In the genomic region with DNA sequence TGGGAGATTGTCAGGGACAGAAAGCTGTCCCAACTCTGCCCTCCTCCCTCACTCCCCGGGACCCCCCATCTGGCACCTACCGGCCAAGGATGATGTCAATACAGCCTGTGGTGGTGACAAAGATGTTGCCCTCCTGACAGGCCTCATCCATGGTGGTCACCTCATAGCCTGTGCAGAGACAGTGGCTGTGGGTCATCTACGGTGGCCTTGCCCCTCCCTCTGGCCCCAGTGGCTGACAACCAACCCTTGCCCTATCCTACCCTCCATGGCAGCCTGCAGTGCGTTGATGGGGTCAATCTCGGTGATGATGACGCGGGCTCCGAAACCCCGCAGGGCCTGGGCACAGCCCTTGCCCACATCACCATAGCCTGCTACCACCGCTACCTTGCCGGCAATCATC, we compare ENCODE assay signal across 24 cellular contexts. TPM values are rescaled to one million over a fixed set of nuclear protein-coding genes. Genes with fewer than 3 reads are reported as not detected.
A peak's percentile ranks its signal among the peaks of the same experiment; 100 is the strongest.
DNase-seq lines count a peak whose midpoint lies in the region; ATAC-seq, FAIRE-seq and TF ChIP-seq lines count a peak whose summit lies in the region.
"Had no signal": no experiment of that assay in that cellular context is flagged by ENCODE, and none has a peak within 500 bp of the region (broad histone marks: within the 10 kb centered on the region; RNA-seq: fewer than 3 reads in every experiment).

No MANE protein-coding gene starts in this region.

- CTCF ChIA-PET in HepG2 (lab: Yijun Ruan, JAX; ENCODE audit: low intra/inter-chr PET ratio, low total read pairs), result no interaction called here

- H3K27me3 ChIP-seq in HepG2 (ENCODE audit: control insufficient read depth in 1 of 2, insufficient read depth in 2 of 2, low read length in 2 of 2), result no peaks in the 10 kb centered on the region
- no peaks in the 10 kb centered on the region for H3K27me3 ChIP-seq in right lobe of liver
- H3K27me3 ChIP-seq in neuronal stem cell (ENCODE audit: control insufficient read depth in 3 of 3, insufficient read depth in 3 of 3, low read depth in 1 of 3, low read length in 3 of 3), result no peaks in the 10 kb centered on the region
- no peaks in the 10 kb centered on the region for H3K27me3 ChIP-seq in spleen (replicated peaks in 1 of 7)
- H3K27me3 ChIP-seq: BE2C; BLaER1 treated with 17β-estradiol and CSF1 and Interleukin-3, amounts not matched to agents 10 nM and 100 nM had no signal

- no peak overlapping the region for H3K4me3 ChIP-seq in HepG2 (replicated peaks in 1 of 3; ENCODE audit: insufficient read depth in 1 of 3, low read depth in 2 of 3, low read length in 3 of 3)
- H3K4me3 ChIP-seq in right lobe of liver, result no peak overlapping the region
- H3K4me3 ChIP-seq in neuronal stem cell (ENCODE audit: low read length in 2 of 2), result peak overlapping the region in 1 of 2 donors; percentile 14
- H3K4me3 ChIP-seq in spleen, result no peak overlapping the region
- H3K4me3 ChIP-seq: A549; BLaER1 treated with 17β-estradiol and CSF1 and Interleukin-3, amounts not matched to agents 10 nM and 100 nM; GM23338; HAP-1 had no signal

- no peak overlapping the region for H3K18ac ChIP-seq in neuronal stem cell (ENCODE audit: low read length)

- no peak overlapping the region for H3K9ac ChIP-seq in HepG2 (ENCODE audit: insufficient read depth, low read depth, low read length)
- no peak overlapping the region for H3K9ac ChIP-seq in neuronal stem cell (ENCODE audit: low read depth, low read length, poor library complexity)
- H3K9ac ChIP-seq: BLaER1 treated with 17β-estradiol and CSF1 and Interleukin-3, amounts not matched to agents 10 nM and 100 nM had no signal

- intact Hi-C loops in HepG2 (cut with micrococcal nuclease; ENCODE audit: unreplicated experiment) (no loop called here), right lobe of liver (cut with DNase I) (no loop called here), spleen (cut with DNase I; ENCODE audit: low total_unique reads) (no loop called here)

- no peak overlapping the region for H3K4ac ChIP-seq in neuronal stem cell (ENCODE audit: low read length)

- POLR2A ChIA-PET in HepG2 (lab: Yijun Ruan, JAX), result interaction anchor here (0.5 to 1.1 kb wide), 2 partner anchors 10 to 178 kb away, joined by 3 read pairs; no protein-coding TSS in a partner anchor

- peaks cover 75 to 92% of the 10 kb centered on the region in 2 experiments for H3K36me3 ChIP-seq in HepG2 (replicated peaks in 1 of 2; ENCODE audit: control insufficient read depth in 1 of 2, insufficient read depth in 2 of 2, low read length in 2 of 2)
- H3K36me3 ChIP-seq in right lobe of liver, result peaks cover 8 to 75% (median 29%) of the 10 kb centered on the region in 4 donors
- peaks cover 57 to 90% of the 10 kb centered on the region in 2 donors for H3K36me3 ChIP-seq in neuronal stem cell (replicated peaks in 1 of 2; ENCODE audit: control insufficient read depth in 2 of 2, insufficient read depth in 2 of 2, low read length in 2 of 2)
- peaks cover 0 to 100% (median 61%) of the 10 kb centered on the region in 6 donors for H3K36me3 ChIP-seq in spleen

- peaks cover 16% of the 10 kb centered on the region; the same call in 1 of the 2 replicates for H4K20me1 ChIP-seq in HepG2 (ENCODE audit: insufficient read depth, low read length)

- 97% methylated on average over 11 of the region's 11 CpGs for WGBS in HepG2 (ENCODE audit: low lambda C conversion rate)
- WGBS in right lobe of liver (ENCODE audit: insufficient coverage, low coverage, low lambda C conversion rate, missing lambda C conversion rate), result no CpG with 5 or more reads among the region's 11 CpGs
- no CpG with 5 or more reads among the region's 11 CpGs for WGBS in neuronal stem cell (ENCODE audit: extremely low coverage in 2 of 2, insufficient read length in 2 of 2, insufficient replicate concordance in 1 of 2), 2 donors
- 96 to 100% (median 97%) methylated on average over 9 to 11 of the region's 11 CpGs for WGBS in spleen, 5 donors

- H3K23ac ChIP-seq in neuronal stem cell (ENCODE audit: low read depth, low read length, poor library complexity), result no peak overlapping the region

- peaks cover 8% of the 10 kb centered on the region for H3K4me1 Mint-ChIP-seq in T-helper 17 cell
- peaks cover 12% of the 10 kb centered on the region for H3K4me1 Mint-ChIP-seq in endothelial cell (ENCODE audit: unreplicated experiment)
- H3K4me1 Mint-ChIP-seq: CD4-positive, alpha-beta memory T cell; GM23338 had no signal

- no TSS peak for BruUV-seq in HepG2 (replicated peaks; lab: Mats Ljungman, UMichigan)

- H3K14ac ChIP-seq in neuronal stem cell (ENCODE audit: low read length), result no peak overlapping the region

- H3K27ac Mint-ChIP-seq in T-helper 17 cell, result peak overlapping the region; percentile 74
- no peak overlapping the region for H3K27ac Mint-ChIP-seq in endothelial cell (ENCODE audit: unreplicated experiment)
- H3K27ac Mint-ChIP-seq: GM23338 had no signal

- H4K8ac ChIP-seq in neuronal stem cell (ENCODE audit: low read depth, low read length), result peak overlapping the region; percentile 3

- no peak overlapping the region for H2BK12ac ChIP-seq in neuronal stem cell (ENCODE audit: low read length)

- no peak overlapping the region for H3K4me3 Mint-ChIP-seq in T-helper 17 cell
- peak overlapping the region; percentile 11 for H3K4me3 Mint-ChIP-seq in endothelial cell (ENCODE audit: unreplicated experiment)
- H3K4me3 Mint-ChIP-seq: CD14-positive monocyte; CD4-positive, alpha-beta memory T cell; GM23338 had no signal

- H2BK120ac ChIP-seq in neuronal stem cell (ENCODE audit: low read depth, low read length), result no peak overlapping the region

- in situ Hi-C loops in HepG2 (cut with HindIII; ENCODE audit: extremely low pct_ligation_motif_present, low pct_unique_long_range_greater_than_20kb), result no loop called here

- peaks cover 15% of the 10 kb centered on the region for H3K36me3 Mint-ChIP-seq in T-helper 17 cell (ENCODE audit: low read depth)
- peaks cover 57% of the 10 kb centered on the region for H3K36me3 Mint-ChIP-seq in endothelial cell (ENCODE audit: low read depth, unreplicated experiment)

- H3K4me2 ChIP-seq in HepG2 (ENCODE audit: low read depth, low read length) (no peak overlapping the region), neuronal stem cell (ENCODE audit: insufficient read depth, low read length, poor library complexity, severe bottlenecking) (no peak overlapping the region)
- H3K4me2 ChIP-seq: A549; BLaER1 treated with 17β-estradiol and CSF1 and Interleukin-3, amounts not matched to agents 10 nM and 100 nM; GM23338 had no signal

- ATAC-seq in HepG2, result no peak
- ATAC-seq in right lobe of liver, result no peak
- no peak for ATAC-seq in T-helper 17 cell
- ATAC-seq: A549, GM23338 had no signal

- peaks cover 14% of the 10 kb centered on the region for H3K79me2 ChIP-seq in HepG2 (ENCODE audit: insufficient read depth, low read length)

- TF ChIP-seq CTCF in HepG2 (CRISPR knock-in tag; IDR thresholded peaks at IDR 0.05) (no peak), right lobe of liver (IDR thresholded peaks at IDR 0.05) (no peak), endothelial cell (IDR thresholded peaks at IDR 0.05; ENCODE audit: unreplicated experiment) (no peak), spleen (IDR thresholded peaks at IDR 0.05 in 8 of 11, conservative IDR thresholded peaks at IDR 0.05 in 3 of 11) (no peak), GM20000 (IDR thresholded peaks at IDR 0.05; ENCODE audit: extremely low read depth, missing control alignments) (no peak)

- 0 out of 4 replicates have a peak, but pooled peaks of 1 of the 2 experiments have one; percentile 17 for TF ChIP-seq POLR2A in HepG2 (IDR thresholded peaks at IDR 0.05; ENCODE audit: insufficient read depth in 1 of 2, low read depth in 2 of 2, low read length in 2 of 2)
- TF ChIP-seq POLR2A in right lobe of liver (IDR thresholded peaks at IDR 0.05), result no peak
- TF ChIP-seq POLR2A in spleen (IDR thresholded peaks at IDR 0.05), result no peak

- H3K9me3 ChIP-seq in HepG2 (ENCODE audit: low read length) (no peaks in the 10 kb centered on the region), right lobe of liver (no peaks in the 10 kb centered on the region), T-helper 17 cell (ENCODE audit: control insufficient read depth, low read length, poor library complexity, severe bottlenecking) (no peaks in the 10 kb centered on the region), neuronal stem cell (replicated peaks in 1 of 2; ENCODE audit: control insufficient read depth in 2 of 2, insufficient read depth in 1 of 2, low read depth in 1 of 2, low read length in 2 of 2) (no peaks in the 10 kb centered on the region), spleen (no peaks in the 10 kb centered on the region)
- H3K9me3 ChIP-seq: A549; BE2C; BLaER1 treated with 17β-estradiol and CSF1 and Interleukin-3, amounts not matched to agents 10 nM and 100 nM; Caco-2; HAP-1 had no signal

- TF ChIP-seq RAD21 in HepG2 (CRISPR knock-in tag; IDR thresholded peaks at IDR 0.05), result no peak

- no peaks in the 10 kb centered on the region for H3K9me3 Mint-ChIP-seq in endothelial cell (ENCODE audit: unreplicated experiment)
- H3K9me3 Mint-ChIP-seq: CD14-positive monocyte; CD4-positive, alpha-beta memory T cell; GM23338 had no signal

- H3K27me3 Mint-ChIP-seq in T-helper 17 cell (no peaks in the 10 kb centered on the region), endothelial cell (ENCODE audit: unreplicated experiment) (peaks cover 14% of the 10 kb centered on the region)
- H3K27me3 Mint-ChIP-seq: CD4-positive, alpha-beta memory T cell had no signal

- H2BK15ac ChIP-seq in neuronal stem cell (ENCODE audit: low read length), result no peak overlapping the region

- no peak overlapping the region for H2BK5ac ChIP-seq in neuronal stem cell (ENCODE audit: low read length)

- TF ChIP-seq EP300 in HepG2 (IDR thresholded peaks at IDR 0.05; ENCODE audit: low read depth in 2 of 2, low read length in 2 of 2) (no peak), HepG2 (CRISPR knock-in tag; IDR thresholded peaks at IDR 0.05; ENCODE audit: borderline replicate concordance) (no peak)

- no peak overlapping the region for H2AK5ac ChIP-seq in neuronal stem cell (ENCODE audit: low read depth, low read length)

- H3K27ac ChIP-seq in HepG2 (ENCODE audit: extremely low read length, insufficient read depth, low read length) (no peak overlapping the region), right lobe of liver (no peak overlapping the region), neuronal stem cell (replicated peaks; ENCODE audit: low read length) (no peak overlapping the region), spleen (no peak overlapping the region)
- H3K27ac ChIP-seq: A549; BLaER1 treated with 17β-estradiol and CSF1 and Interleukin-3, amounts not matched to agents 10 nM and 100 nM had no signal

- no peak for FAIRE-seq in HepG2 (lab: Jason Lieb, UNC)
- FAIRE-seq: A549, G401.6, GM12892 had no signal

- DNase-seq in HepG2 (ENCODE audit: low spot score), result no peak
- DNase-seq in right lobe of liver, result no peak
- no peak for DNase-seq in T-helper 17 cell
- DNase-seq in endothelial cell (ENCODE audit: low spot score), result no peak
- DNase-seq in neuronal stem cell (ENCODE audit: low spot score), result no peak
- no peak for DNase-seq in spleen
- DNase-seq in foreskin melanocyte, result no peak
- DNase-seq in GM20000 (ENCODE audit: low spot score), result no peak
- DNase-seq: 8988T; ACHN; AML-193; BE2C; Caco-2; CD4-positive, alpha-beta memory T cell; DMS153; DND-41 had no signal

- H3K4me1 ChIP-seq in HepG2 (ENCODE audit: insufficient read depth, low read length) (no peaks in the 10 kb centered on the region), right lobe of liver (no peaks in the 10 kb centered on the region), neuronal stem cell (ENCODE audit: control insufficient read depth in 2 of 2, insufficient read depth in 1 of 2, low read depth in 1 of 2, low read length in 2 of 2) (no peaks in the 10 kb centered on the region), spleen (peaks cover 0 to 7% (median 0%) of the 10 kb centered on the region in 6 donors)
- H3K4me1 ChIP-seq: A549, BE2C, Caco-2, HAP-1 had no signal

- peaks cover 2% of the 10 kb centered on the region for H3K79me1 ChIP-seq in neuronal stem cell (ENCODE audit: low read depth, low read length)

- no peak overlapping the region for H4K91ac ChIP-seq in neuronal stem cell (ENCODE audit: low read depth, low read length, poor library complexity)

- H2AFZ ChIP-seq in HepG2 (ENCODE audit: low read length) (no peak overlapping the region), neuronal stem cell (ENCODE audit: low read length) (no peak overlapping the region)
- H2AFZ ChIP-seq: GM23338 had no signal

RNA-seq across cellular contexts. Expression of gene AHCY, which starts 12.7 kb away (rescaled TPM):
- total RNA-seq in HepG2 (2016; rRNA removed; fragmentation: Illumina TruSeq; extraction: Trizol) (407 and 447 TPM in 2 replicates), right lobe of liver (100 to 1,000 TPM in 5 of 6 experiments, 10 to 100 TPM in 1; 66.5 to 142 (median 111) TPM), T-helper 17 cell (10 to 100 TPM; 15.9 to 16.6 TPM), endothelial cell (ENCODE audit: unreplicated experiment) (165 TPM), spleen (10 to 100 TPM; 35.0 to 56.0 (median 46.3) TPM)
- total RNA-seq in HepG2 (2016; cell fraction: cytosol; rRNA removed; fragmentation: Illumina TruSeq; extraction: Trizol; ENCODE audit: low read depth), result 184 and 192 TPM in 2 replicates
- total RNA-seq in HepG2 (2016; cell fraction: insoluble cytoplasmic fraction; rRNA removed; fragmentation: Illumina TruSeq; extraction: Trizol), result 393 and 407 TPM in 2 replicates
- 419 and 431 TPM in 2 replicates for total RNA-seq in HepG2 (2016; cell fraction: membrane; rRNA removed; fragmentation: Illumina TruSeq; extraction: Trizol)
- 242 and 265 TPM in 2 replicates for total RNA-seq in HepG2 (2016; cell fraction: nucleus; rRNA removed; fragmentation: Illumina TruSeq; extraction: Trizol)
- polyA plus RNA-seq in HepG2 (2011; rRNA removed) (419 and 492 TPM in 2 replicates), spleen (10 to 100 TPM; 45.9 to 67.1 (median 55.2) TPM)
- polyA plus RNA-seq in HepG2 (2011; cell fraction: cytosol; rRNA removed), result 522 and 613 TPM in 2 replicates
- 339 and 378 TPM in 2 replicates for polyA plus RNA-seq in HepG2 (2011; cell fraction: nucleus; rRNA removed)
- 339 and 364 TPM in 2 replicates for polyA plus RNA-seq in HepG2 (2012)
- polyA plus RNA-seq in HepG2 (2016; cell fraction: cytosol; fragmentation: Illumina TruSeq; extraction: Trizol; ENCODE audit: low read depth), result 232 and 234 TPM in 2 replicates
- polyA plus RNA-seq in HepG2 (2016; cell fraction: insoluble cytoplasmic fraction; fragmentation: Illumina TruSeq; extraction: Trizol; ENCODE audit: low read depth), result 393 and 446 TPM in 2 replicates
- 384 and 399 TPM in 2 replicates for polyA plus RNA-seq in HepG2 (2016; cell fraction: membrane; fragmentation: Illumina TruSeq; extraction: Trizol; ENCODE audit: low read depth)
- polyA plus RNA-seq in HepG2 (2016; cell fraction: nucleus; fragmentation: Illumina TruSeq; extraction: Trizol; ENCODE audit: insufficient read depth, low read depth), result 372 and 382 TPM in 2 replicates
- 730 and 1,221 TPM in 2 replicates for polyA minus RNA-seq in HepG2 (2011; rRNA and poly(A)+ RNA removed; ENCODE audit: low replicate concordance)
- 306 and 309 TPM in 2 replicates for polyA minus RNA-seq in HepG2 (2011; cell fraction: cytosol; rRNA and poly(A)+ RNA removed)
- polyA minus RNA-seq in HepG2 (2011; cell fraction: nucleus; rRNA and poly(A)+ RNA removed), result 166 and 188 TPM in 2 replicates
- 172 TPM for polyA plus RNA-seq in neuronal stem cell (2013, experiment 1 of 2)
- polyA plus RNA-seq in neuronal stem cell (2013, experiment 2 of 2), result 166 TPM

RNA-seq across cellular contexts. Expression of gene ASIP, which starts 49.2 kb away (rescaled TPM):
- not detected in 2 replicates for total RNA-seq in HepG2 (2016; rRNA removed; fragmentation: Illumina TruSeq; extraction: Trizol)
- total RNA-seq in HepG2 (2016; cell fraction: cytosol; rRNA removed; fragmentation: Illumina TruSeq; extraction: Trizol; ENCODE audit: low read depth), result not detected in 2 replicates
- not detected in 2 replicates for total RNA-seq in HepG2 (2016; cell fraction: insoluble cytoplasmic fraction; rRNA removed; fragmentation: Illumina TruSeq; extraction: Trizol)
- total RNA-seq in HepG2 (2016; cell fraction: membrane; rRNA removed; fragmentation: Illumina TruSeq; extraction: Trizol), result not detected in 2 replicates
- total RNA-seq in HepG2 (2016; cell fraction: nucleus; rRNA removed; fragmentation: Illumina TruSeq; extraction: Trizol), result not detected in 2 replicates
- not detected in 2 replicates for polyA plus RNA-seq in HepG2 (2011; rRNA removed)
- polyA plus RNA-seq in HepG2 (2011; cell fraction: cytosol; rRNA removed), result not detected in 2 replicates
- not detected in 2 replicates for polyA plus RNA-seq in HepG2 (2011; cell fraction: nucleus; rRNA removed)
- not detected in 2 replicates for polyA plus RNA-seq in HepG2 (2012)
- not detected in 2 replicates for polyA plus RNA-seq in HepG2 (2016; cell fraction: cytosol; fragmentation: Illumina TruSeq; extraction: Trizol; ENCODE audit: low read depth)
- polyA plus RNA-seq in HepG2 (2016; cell fraction: insoluble cytoplasmic fraction; fragmentation: Illumina TruSeq; extraction: Trizol; ENCODE audit: low read depth), result not detected in 2 replicates
- polyA plus RNA-seq in HepG2 (2016; cell fraction: membrane; fragmentation: Illumina TruSeq; extraction: Trizol; ENCODE audit: low read depth), result 0.39 TPM in 1 of 2 replicates, not detected in the other
- polyA plus RNA-seq in HepG2 (2016; cell fraction: nucleus; fragmentation: Illumina TruSeq; extraction: Trizol; ENCODE audit: insufficient read depth, low read depth), result not detected in 2 replicates
- not detected in 2 replicates for polyA minus RNA-seq in HepG2 (2011; rRNA and poly(A)+ RNA removed; ENCODE audit: low replicate concordance)
- polyA minus RNA-seq in HepG2 (2011; cell fraction: cytosol; rRNA and poly(A)+ RNA removed), result not detected in 2 replicates
- not detected in 2 replicates for polyA minus RNA-seq in HepG2 (2011; cell fraction: nucleus; rRNA and poly(A)+ RNA removed)
- total RNA-seq in right lobe of liver, result under 1 TPM in 1 of 6 experiments, not detected in 5; 0.42 TPM
- not detected for total RNA-seq in T-helper 17 cell
- total RNA-seq in endothelial cell (ENCODE audit: unreplicated experiment), result not detected
- polyA plus RNA-seq in neuronal stem cell (2013, experiment 1 of 2), result not detected
- polyA plus RNA-seq in neuronal stem cell (2013, experiment 2 of 2), result not detected
- total RNA-seq in spleen, result not detected
- 1 to 10 TPM in 2 of 3 donors, under 1 TPM in 1; 0.63 to 2.7 (median 1.7) TPM for polyA plus RNA-seq in spleen
- total RNA-seq: Caco-2; CD4-positive, alpha-beta memory T cell; GM23338; H4 had no signal
- polyA plus RNA-seq: A549; CD4-positive, alpha-beta memory T cell; GM23338 had no signal
